Comparison of ENCODE assay signal across 17 cellular contexts in genomic region chr10:7310076-7310475, GRCh38.
"Had no signal": no experiment of that assay in that cellular context is flagged by ENCODE, and none has a peak within 500 bp of the region (broad histone marks: within the 10 kb centered on the region; RNA-seq: fewer than 3 reads in every experiment).

No MANE protein-coding gene starts in this region.

- H3K27me3 ChIP-seq: colonic mucosa, foreskin keratinocyte, left lung, neutrophil had no signal

- H3K27ac Mint-ChIP-seq: nephron had no signal

- ATAC-seq: foreskin keratinocyte, left lung had no signal

- H3K27ac ChIP-seq: colonic mucosa, foreskin keratinocyte, left lung, neutrophil had no signal

- H3K36me3 ChIP-seq: colonic mucosa, neutrophil had no signal

- H3K4me3 Mint-ChIP-seq: naive B cell, nephron had no signal

- H3K4me3 ChIP-seq: colonic mucosa, left lung, lung had no signal

- DNase-seq: colonic mucosa; dermis blood vessel endothelial cell; foreskin keratinocyte; head of caudate nucleus; hypothalamus; left lung; mesendoderm; naive B cell; small intestine; stimulated activated CD4-positive, alpha-beta T cell treated with anti-CD3 and anti-CD28 coated beads, Interleukin-12 subunit alpha, Interleukin-12 subunit beta, amount 100 ng/mL, for 4 hours; stimulated activated naive CD4-positive, alpha-beta T cell; trophoblast cell had no signal

- H3K27me3 Mint-ChIP-seq: naive B cell had no signal

- H3K9me3 ChIP-seq: colonic mucosa, left lung, neutrophil had no signal

- FAIRE-seq: islet of Langerhans, small intestine, urothelium cell line had no signal

- H3K4me1 ChIP-seq: colonic mucosa, foreskin keratinocyte, left lung had no signal
